26 cellular contexts compared by ENCODE assay signal in genomic region chr4:186260117-186260503, GRCh38. TPM values are rescaled to one million over a fixed set of nuclear protein-coding genes. Genes with fewer than 3 reads are reported as not detected.
DNase-seq lines count a peak whose midpoint lies in the region; ATAC-seq and TF ChIP-seq lines count a peak whose summit lies in the region.
"Had no signal": no experiment of that assay in that cellular context is flagged by ENCODE, and none has a peak within 500 bp of the region (broad histone marks: within the 10 kb centered on the region; RNA-seq: fewer than 3 reads in every experiment).

No MANE protein-coding gene starts in this region.

- no peaks in the 10 kb centered on the region for H3F3A ChIP-seq in GM23338 (replicated peaks; ENCODE audit: low read depth)

- H3K9me3 Mint-ChIP-seq in GM23338 (peaks cover 13% of the 10 kb centered on the region), progenitor cell of endocrine pancreas (ENCODE audit: low read depth) (no peaks in the 10 kb centered on the region)
- no peaks in the 10 kb centered on the region for H3K9me3 Mint-ChIP-seq in activated CD8-positive, alpha-beta T cell treated with anti-CD3 and anti-CD28 coated beads, Interleukin-2, amount 10 ng/mL, durations not matched to agents 7 days and 5 days (ENCODE audit: insufficient read depth)
- H3K9me3 Mint-ChIP-seq in activated naive CD4-positive, alpha-beta T cell treated with anti-CD3 and anti-CD28 coated beads for 36 hours = no peaks in the 10 kb centered on the region
- H3K9me3 Mint-ChIP-seq: IgD-negative memory B cell had no signal

- CTCF ChIA-PET in activated CD8-positive, alpha-beta T cell treated with anti-CD3 and anti-CD28 coated beads, Interleukin-2, amount 10 ng/mL, durations not matched to agents 7 days and 5 days (lab: Charles Lee) = no interaction called here
- CTCF ChIA-PET in activated naive CD4-positive, alpha-beta T cell treated with anti-CD3 and anti-CD28 coated beads for 36 hours (lab: Charles Lee) = no interaction called here

- TF ChIP-seq POLR2A in body of pancreas (IDR thresholded peaks at IDR 0.05) (peak in 1 of 3 donors; percentile 13), tibial nerve (IDR thresholded peaks at IDR 0.05) (no peak)

- TF ChIP-seq CTCF in GM23338 (conservative IDR thresholded peaks at IDR 0.05; ENCODE audit: low read depth in 2 of 2) (no peak), body of pancreas (IDR thresholded peaks at IDR 0.05) (no peak), liver (IDR thresholded peaks at IDR 0.05; ENCODE audit: low read depth, low read length, missing input control) (no peak), progenitor cell of endocrine pancreas (IDR thresholded peaks at IDR 0.05; ENCODE audit: unreplicated experiment) (no peak), tibial nerve (IDR thresholded peaks at IDR 0.05) (no peak)

- H3K9me3 ChIP-seq in body of pancreas (no peaks in the 10 kb centered on the region), liver (ENCODE audit: control insufficient read depth in 4 of 4, low read length in 3 of 4) (no peaks in the 10 kb centered on the region), tibial nerve (no peaks in the 10 kb centered on the region)
- H3K9me3 ChIP-seq: BLaER1, SJSA1 had no signal

- peak in 1 of 2 donors; percentile 33 for TF ChIP-seq RAD21 in liver (IDR thresholded peaks at IDR 0.05)

- H3K27ac Mint-ChIP-seq in GM23338 (0 out of 2 replicates have a peak overlapping the region, but pooled peaks have one; percentile 74), progenitor cell of endocrine pancreas (peak overlapping the region; percentile 93)
- no peak overlapping the region for H3K27ac Mint-ChIP-seq in activated CD8-positive, alpha-beta T cell treated with anti-CD3 and anti-CD28 coated beads, Interleukin-2, amount 10 ng/mL, durations not matched to agents 7 days and 5 days
- no peak overlapping the region for H3K27ac Mint-ChIP-seq in activated naive CD4-positive, alpha-beta T cell treated with anti-CD3 and anti-CD28 coated beads for 36 hours
- H3K27ac Mint-ChIP-seq: CD4-positive, CD25-positive, alpha-beta regulatory T cell; IgD-negative memory B cell had no signal

- H3K27ac ChIP-seq in GM23338 (ENCODE audit: low read depth) (no peak overlapping the region), body of pancreas (peak overlapping the region; percentile 77 to 92 (median 84)), liver (ENCODE audit: low read depth in 1 of 2, low read length in 2 of 2) (peak overlapping the region; percentile 95 to 99), tibial nerve (no peak overlapping the region)
- H3K27ac ChIP-seq: BLaER1, KMS-11, SJSA1 had no signal

- no peak for TF ChIP-seq EP300 in tibial nerve (IDR thresholded peaks at IDR 0.05)

- H3K4me2 ChIP-seq in GM23338 = no peak overlapping the region
- H3K4me2 ChIP-seq: BLaER1, KMS-11 had no signal

- peaks cover 14% of the 10 kb centered on the region; the same call in 1 of the 2 replicates for H3K4me1 ChIP-seq in GM23338 (ENCODE audit: insufficient read depth)
- H3K4me1 ChIP-seq in body of pancreas = peaks cover 30% of the 10 kb centered on the region
- H3K4me1 ChIP-seq in liver (ENCODE audit: control insufficient read depth in 4 of 4, insufficient read depth in 4 of 4, low read length in 3 of 4) = peaks cover 14 to 63% (median 35%) of the 10 kb centered on the region in 4 donors
- no peaks in the 10 kb centered on the region for H3K4me1 ChIP-seq in tibial nerve
- H3K4me1 ChIP-seq: BLaER1, SJSA1 had no signal

- H3K4me3 Mint-ChIP-seq in GM23338 (no peak overlapping the region), progenitor cell of endocrine pancreas (ENCODE audit: low read depth) (no peak overlapping the region)
- H3K4me3 Mint-ChIP-seq in activated CD8-positive, alpha-beta T cell treated with anti-CD3 and anti-CD28 coated beads, Interleukin-2, amount 10 ng/mL, durations not matched to agents 7 days and 5 days = no peak overlapping the region
- no peak overlapping the region for H3K4me3 Mint-ChIP-seq in activated naive CD4-positive, alpha-beta T cell treated with anti-CD3 and anti-CD28 coated beads for 36 hours
- H3K4me3 Mint-ChIP-seq: IgD-negative memory B cell had no signal

- H3K4me1 Mint-ChIP-seq in GM23338 (peaks cover 15% of the 10 kb centered on the region), progenitor cell of endocrine pancreas (ENCODE audit: low read depth) (peaks cover 13% of the 10 kb centered on the region)
- no peaks in the 10 kb centered on the region for H3K4me1 Mint-ChIP-seq in activated CD8-positive, alpha-beta T cell treated with anti-CD3 and anti-CD28 coated beads, Interleukin-2, amount 10 ng/mL, durations not matched to agents 7 days and 5 days (ENCODE audit: low read depth)
- no peaks in the 10 kb centered on the region for H3K4me1 Mint-ChIP-seq in activated naive CD4-positive, alpha-beta T cell treated with anti-CD3 and anti-CD28 coated beads for 36 hours (ENCODE audit: low read depth)
- H3K4me1 Mint-ChIP-seq: CD4-positive, CD25-positive, alpha-beta regulatory T cell; IgD-negative memory B cell had no signal

- intact Hi-C loops in body of pancreas (cut with DNase I) = no loop called here
- intact Hi-C loops in activated naive CD4-positive, alpha-beta T cell treated with anti-CD3 and anti-CD28 coated beads for 36 hours (cut with micrococcal nuclease) = no loop called here

- peaks cover 7% of the 10 kb centered on the region for H3K27me3 Mint-ChIP-seq in GM23338 (ENCODE audit: insufficient read depth, low read depth, poor library complexity)
- H3K27me3 Mint-ChIP-seq in progenitor cell of endocrine pancreas = no peaks in the 10 kb centered on the region
- H3K27me3 Mint-ChIP-seq in activated CD8-positive, alpha-beta T cell treated with anti-CD3 and anti-CD28 coated beads, Interleukin-2, amount 10 ng/mL, durations not matched to agents 7 days and 5 days (ENCODE audit: low read depth) = peaks cover 2% of the 10 kb centered on the region
- H3K27me3 Mint-ChIP-seq in activated naive CD4-positive, alpha-beta T cell treated with anti-CD3 and anti-CD28 coated beads for 36 hours (ENCODE audit: low read depth) = peaks cover 7% of the 10 kb centered on the region

- H3K4me3 ChIP-seq in GM23338 (no peak overlapping the region), body of pancreas (no peak overlapping the region), liver (ENCODE audit: low read depth in 1 of 3, low read length in 3 of 3) (peak overlapping the region in 1 of 3 donors; percentile 28), tibial nerve (no peak overlapping the region)
- H3K4me3 ChIP-seq: BLaER1, SJSA1 had no signal

- no peaks in the 10 kb centered on the region for H3K79me2 ChIP-seq in GM23338 (replicated peaks; ENCODE audit: insufficient read depth)

- peak overlapping the region; percentile 27 to 58 for H3K9ac ChIP-seq in liver (ENCODE audit: low read depth in 1 of 2, low read length in 2 of 2)
- H3K9ac ChIP-seq: BLaER1, KMS-11 had no signal

- H3K36me3 ChIP-seq in GM23338 (ENCODE audit: insufficient read depth) (0 out of 2 replicates have a peak, but pooled peaks cover 4% of the 10 kb centered on the region), body of pancreas (replicated peaks in 1 of 2; ENCODE audit: insufficient read depth in 1 of 2, low read depth in 2 of 2) (no peaks in the 10 kb centered on the region), liver (ENCODE audit: control insufficient read depth in 4 of 4, insufficient read depth in 3 of 4, low read depth in 1 of 4, low read length in 3 of 4) (peaks cover 0 to 19% (median 2%) of the 10 kb centered on the region in 4 donors), tibial nerve (peaks cover 0 to 18% (median 0%) of the 10 kb centered on the region in 3 donors)
- H3K36me3 ChIP-seq: BLaER1, SJSA1 had no signal

- DNase-seq in GM23338 (ENCODE audit: low spot score) (no peak), body of pancreas (peak; percentile 48 to 65 (median 52)), progenitor cell of endocrine pancreas (ENCODE audit: low spot score, unreplicated experiment) (no peak), tibial nerve (ENCODE audit: low spot score in 2 of 2) (no peak)
- DNase-seq in activated T-cell treated with anti-CD3 and anti-CD28 coated beads, Interleukin-2, amount 50 U/mL, for 48 hours = no peak
- no peak for DNase-seq in activated CD8-positive, alpha-beta T cell treated with anti-CD3 and anti-CD28 coated beads, Interleukin-2, amount 10 ng/mL, durations not matched to agents 7 days and 5 days
- no peak for DNase-seq in activated naive CD4-positive, alpha-beta T cell treated with anti-CD3 and anti-CD28 coated beads for 36 hours
- DNase-seq: CD4-positive, CD25-positive, alpha-beta regulatory T cell; DMS53; NCI-H1048; NCI-H1694; NCI-H2029 treated with DMSO at 0.1 percent for 48 hours; NCI-H2227 treated with DMSO at 0.1 percent for 48 hours; NCI-H526 treated with DMSO at 0.1 percent for 48 hours; Right ventricle myocardium superior had no signal

- H3K27me3 ChIP-seq in GM23338 (ENCODE audit: insufficient read depth) (no peaks in the 10 kb centered on the region), body of pancreas (no peaks in the 10 kb centered on the region), liver (ENCODE audit: control insufficient read depth in 4 of 4, insufficient read depth in 4 of 4, low read length in 3 of 4) (no peaks in the 10 kb centered on the region), tibial nerve (no peaks in the 10 kb centered on the region)
- H3K27me3 ChIP-seq: BLaER1, SJSA1 had no signal

- H3K9me2 ChIP-seq in GM23338 (ENCODE audit: insufficient read depth) = no peaks in the 10 kb centered on the region; the same call in 1 of the 2 replicates

- peaks cover 46% of the 10 kb centered on the region for H3K36me3 Mint-ChIP-seq in GM23338 (ENCODE audit: low read depth)
- no peaks in the 10 kb centered on the region for H3K36me3 Mint-ChIP-seq in progenitor cell of endocrine pancreas (ENCODE audit: insufficient read depth)
- no peaks in the 10 kb centered on the region for H3K36me3 Mint-ChIP-seq in activated CD8-positive, alpha-beta T cell treated with anti-CD3 and anti-CD28 coated beads, Interleukin-2, amount 10 ng/mL, durations not matched to agents 7 days and 5 days (ENCODE audit: low read depth)
- no peaks in the 10 kb centered on the region for H3K36me3 Mint-ChIP-seq in activated naive CD4-positive, alpha-beta T cell treated with anti-CD3 and anti-CD28 coated beads for 36 hours (ENCODE audit: low read depth)

- H2AFZ ChIP-seq in GM23338 = no peak overlapping the region

- H4K20me1 ChIP-seq in GM23338 (replicated peaks; ENCODE audit: insufficient read depth) = no peaks in the 10 kb centered on the region
- H4K20me1 ChIP-seq: BLaER1 had no signal

- POLR2A ChIA-PET in activated CD8-positive, alpha-beta T cell treated with anti-CD3 and anti-CD28 coated beads, Interleukin-2, amount 10 ng/mL, durations not matched to agents 7 days and 5 days (lab: Charles Lee) = no interaction called here

- WGBS in body of pancreas, 2 donors = 33 to 39% methylated on average over 4 to 6 of the region's 6 CpGs
- WGBS in liver = 26% methylated on average over 6 of the region's 6 CpGs
- 60 to 66% methylated on average over 6 of the region's 6 CpGs for WGBS in tibial nerve, 2 donors

- no peak for ATAC-seq in GM23338
- ATAC-seq in body of pancreas = peak; percentile 60
- ATAC-seq in activated CD8-positive, alpha-beta T cell treated with anti-CD3 and anti-CD28 coated beads, Interleukin-2, amount 10 ng/mL, durations not matched to agents 7 days and 5 days = no peak

RNA-seq across cellular contexts. Expression of gene F11, which starts 5.9 kb away (rescaled TPM):
- total RNA-seq in GM23338 (2014; rRNA removed; shearing (Covaris generic)) = 1.5 and 2.1 TPM in 2 replicates
- polyA plus RNA-seq in GM23338 (2016; fragmentation: Nextera tagmentation; extraction: Ambion mirVana) = 0.74 TPM in 1 of 2 replicates, not detected in the other
- 10 to 100 TPM; 18.4 to 53.1 TPM for total RNA-seq in body of pancreas
- total RNA-seq in liver = 100 to 1,000 TPM in 1 of 2 donors, 10 to 100 TPM in 1; 54.6 to 207 TPM
- polyA plus RNA-seq in liver = 100 to 1,000 TPM; 100 to 130 TPM
- 0.51 and 0.53 TPM in 2 replicates for total RNA-seq in progenitor cell of endocrine pancreas
- not detected for total RNA-seq in activated CD8-positive, alpha-beta T cell treated with anti-CD3 and anti-CD28 coated beads, Interleukin-2, amount 10 ng/mL, durations not matched to agents 7 days and 5 days
- total RNA-seq in activated naive CD4-positive, alpha-beta T cell treated with anti-CD3 and anti-CD28 coated beads for 36 hours = not detected
- total RNA-seq in tibial nerve = 1 to 10 TPM in 1 of 4 donors, not detected in 3; 2.0 TPM
- total RNA-seq: A172; CD4-positive, CD25-positive, alpha-beta regulatory T cell; Daoy; G401; H4; NCI-H460; SJSA1 had no signal
- polyA plus RNA-seq: AG04450; CD4-positive, CD25-positive, alpha-beta regulatory T cell; IgD-negative memory B cell had no signal

RNA-seq across cellular contexts. Expression of gene KLKB1, which starts 32.8 kb away (rescaled TPM):
- total RNA-seq in GM23338 (2014; rRNA removed; shearing (Covaris generic)) = 10.9 and 22.7 TPM in 2 replicates
- polyA plus RNA-seq in GM23338 (2016; fragmentation: Nextera tagmentation; extraction: Ambion mirVana) (6.2 and 8.6 TPM in 2 replicates), liver (10 to 100 TPM; 36.5 to 78.9 TPM)
- total RNA-seq in body of pancreas (1 to 10 TPM; 2.6 to 3.1 TPM), liver (10 to 100 TPM; 46.8 to 73.7 TPM), progenitor cell of endocrine pancreas (not detected in 2 replicates), tibial nerve (1 to 10 TPM in 3 of 4 donors, under 1 TPM in 1; 0.98 to 3.7 (median 1.3) TPM)
- total RNA-seq in activated CD8-positive, alpha-beta T cell treated with anti-CD3 and anti-CD28 coated beads, Interleukin-2, amount 10 ng/mL, durations not matched to agents 7 days and 5 days = under 1 TPM; 0.26 to 0.81 TPM
- not detected for total RNA-seq in activated naive CD4-positive, alpha-beta T cell treated with anti-CD3 and anti-CD28 coated beads for 36 hours
- total RNA-seq: A172, Daoy, G401, SJSA1 had no signal

Comparison
In these comparisons a context has a peak if more than half of its experiments do, and no peak if none do; other contexts are left out.
1. DNase-seq: peak in body of pancreas (4 of 4); none in GM23338 (single experiment), progenitor cell of endocrine pancreas (single experiment), activated T-cell treated with anti-CD3 and anti-CD28 coated beads, Interleukin-2, amount 50 U/mL, for 48 hours (0 of 2), activated CD8-positive, alpha-beta T cell treated with anti-CD3 and anti-CD28 coated beads, Interleukin-2, amount 10 ng/mL, durations not matched to agents 7 days and 5 days (single experiment), activated naive CD4-positive, alpha-beta T cell treated with anti-CD3 and anti-CD28 coated beads for 36 hours (single experiment) and tibial nerve (0 of 2).
2. H3K27ac ChIP-seq: peak in body of pancreas (4 of 4) and liver (2 of 2); none in GM23338 (single experiment) and tibial nerve (0 of 4).
3. H3K27ac Mint-ChIP-seq: peak in GM23338 (single experiment) and progenitor cell of endocrine pancreas (single experiment); none in activated CD8-positive, alpha-beta T cell treated with anti-CD3 and anti-CD28 coated beads, Interleukin-2, amount 10 ng/mL, durations not matched to agents 7 days and 5 days (single experiment) and activated naive CD4-positive, alpha-beta T cell treated with anti-CD3 and anti-CD28 coated beads for 36 hours (single experiment).